ENCODE assay signal across 2 cellular contexts in the genomic region with DNA sequence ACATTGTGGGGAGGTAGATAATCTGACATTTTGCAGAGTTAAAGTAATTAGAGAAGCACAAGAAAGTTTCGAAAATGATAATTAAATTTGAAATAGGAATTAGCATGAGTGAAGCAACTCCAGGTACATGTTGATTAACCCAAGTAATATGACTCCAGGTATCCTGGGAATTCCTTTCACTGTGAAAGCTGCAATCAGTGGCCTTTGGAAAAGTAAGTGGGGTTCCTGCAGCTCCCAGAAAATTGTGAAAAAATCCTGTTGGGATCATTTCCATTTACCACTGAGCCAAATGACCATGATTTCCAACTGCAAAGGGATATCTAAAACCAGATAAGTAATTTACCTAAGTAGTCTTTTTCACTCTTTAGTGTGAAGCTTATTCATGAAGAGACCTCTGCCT.
TF ChIP-seq lines count a peak whose summit lies in the region.

No MANE protein-coding gene starts in this region.

TF ChIP-seq in GM23338, 12 proteins besides CTCF, POLR2A, EP300 and RAD21:
- no peak for TF ChIP-seq NANOG (IDR thresholded peaks at IDR 0.05; ENCODE audit: borderline replicate concordance)
- TF ChIP-seq, protein P1, sequence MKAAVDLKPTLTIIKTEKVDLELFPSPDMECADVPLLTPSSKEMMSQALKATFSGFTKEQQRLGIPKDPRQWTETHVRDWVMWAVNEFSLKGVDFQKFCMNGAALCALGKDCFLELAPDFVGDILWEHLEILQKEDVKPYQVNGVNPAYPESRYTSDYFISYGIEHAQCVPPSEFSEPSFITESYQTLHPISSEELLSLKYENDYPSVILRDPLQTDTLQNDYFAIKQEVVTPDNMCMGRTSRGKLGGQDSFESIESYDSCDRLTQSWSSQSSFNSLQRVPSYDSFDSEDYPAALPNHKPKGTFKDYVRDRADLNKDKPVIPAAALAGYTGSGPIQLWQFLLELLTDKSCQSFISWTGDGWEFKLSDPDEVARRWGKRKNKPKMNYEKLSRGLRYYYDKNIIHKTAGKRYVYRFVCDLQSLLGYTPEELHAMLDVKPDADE (IDR thresholded peaks at IDR 0.05) = no peak
TF ChIP-seq in GM23338: peak in this region for 0.

TF ChIP-seq in H1, 55 proteins besides CTCF, POLR2A, EP300 and RAD21:
- TF ChIP-seq CEBPB (IDR thresholded peaks at IDR 0.05; ENCODE audit: low read depth, low read length) (peak; percentile 65; the same call in 1 of the 2 replicates), SUZ12 (IDR thresholded peaks at IDR 0.05; ENCODE audit: low read length) (no peak), KDM4A (IDR thresholded peaks at IDR 0.05; ENCODE audit: low read depth, low read length, severe bottlenecking) (no peak), RNF2 (IDR thresholded peaks at IDR 0.05; ENCODE audit: borderline replicate concordance, low read depth, low read length, missing control alignments, poor library complexity, severe bottlenecking) (no peak), TEAD4 (IDR thresholded peaks at IDR 0.05; ENCODE audit: low read depth, low read length) (0 out of 2 replicates have a peak, but pooled peaks have one; percentile 28), SRF (IDR thresholded peaks at IDR 0.05; ENCODE audit: low read depth, low read length) (no peak), SP1 (IDR thresholded peaks at IDR 0.05; ENCODE audit: low read depth, low read length) (no peak)
TF ChIP-seq in H1: peak in this region for 2.
